8 cellular contexts compared by ENCODE assay signal in the genomic region with DNA sequence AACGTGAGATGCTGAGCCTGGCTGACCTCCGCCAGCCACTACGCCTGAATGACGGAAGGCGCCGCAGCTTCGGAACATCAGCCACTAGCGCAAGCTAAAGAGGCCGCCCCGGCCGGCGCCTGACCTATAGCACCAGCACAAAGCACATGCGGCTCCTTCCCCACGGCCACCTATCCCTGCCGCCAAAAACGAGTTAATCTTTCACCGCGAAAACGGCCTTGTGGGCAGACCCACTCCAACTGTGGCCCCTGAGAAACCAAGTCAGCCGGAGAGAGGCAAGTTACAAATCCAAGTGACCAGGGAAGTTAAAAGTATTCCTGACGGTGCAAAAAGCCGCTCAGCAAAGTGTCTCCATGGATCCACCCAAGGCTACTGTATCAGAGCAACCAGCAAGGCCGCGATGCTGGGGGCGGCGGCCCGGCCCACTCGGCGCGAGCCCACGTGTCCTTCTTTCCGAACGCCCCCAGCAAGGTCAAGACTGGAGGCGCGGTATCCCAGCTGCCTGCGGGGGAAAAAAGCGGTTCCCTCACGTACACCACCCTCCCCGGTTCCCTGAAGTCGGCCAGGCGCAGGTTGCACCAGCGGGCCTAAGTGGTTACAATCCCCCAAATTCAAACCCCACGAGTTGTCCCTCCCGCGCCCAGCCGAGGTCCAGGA. TPM values are rescaled to one million over a fixed set of nuclear protein-coding genes. Genes with fewer than 3 reads are reported as not detected.
DNase-seq lines count a peak whose midpoint lies in the region; ATAC-seq, FAIRE-seq and TF ChIP-seq lines count a peak whose summit lies in the region.

No MANE protein-coding gene starts in this region.

- H3K9me3 ChIP-seq in kidney (ENCODE audit: control insufficient read depth in 1 of 2, low read length in 2 of 2): no peaks in the 10 kb centered on the region

- H3K27me3 Mint-ChIP-seq in activated B cell treated with CpG ODN at 0.5 μM for 24 hours: no peaks in the 10 kb centered on the region

- H3K36me3 ChIP-seq in kidney (ENCODE audit: control insufficient read depth in 1 of 2, insufficient read depth in 2 of 2, low read length in 2 of 2): peaks cover 12 to 46% of the 10 kb centered on the region in 2 donors

- no peak for TF ChIP-seq CTCF in activated B cell treated with CpG ODN at 0.5 μM for 24 hours (IDR thresholded peaks at IDR 0.05)
- TF ChIP-seq CTCF in kidney (IDR thresholded peaks at IDR 0.05; ENCODE audit: borderline replicate concordance, extremely low read depth, insufficient read depth): no peak

- POLR2A ChIA-PET in activated B cell treated with CpG ODN at 0.5 μM for 24 hours (lab: Charles Lee): interaction anchor here (0.6 to 7.5 kb wide), 17 partner anchors 8 to 1842 kb away, joined by 3 to 173 read pairs (median 5); partner anchors contain the start of genes CCDC150, COQ10B, GTF3C3 and MARS2

- peak overlapping the region; percentile 97 for H3K4me3 Mint-ChIP-seq in activated B cell treated with CpG ODN at 0.5 μM for 24 hours

- peaks cover 80% of the 10 kb centered on the region for H3K36me3 Mint-ChIP-seq in activated B cell treated with CpG ODN at 0.5 μM for 24 hours (ENCODE audit: low read depth)

- H3K4me1 Mint-ChIP-seq in activated B cell treated with CpG ODN at 0.5 μM for 24 hours: peaks cover 59% of the 10 kb centered on the region

- no peaks in the 10 kb centered on the region for H3K9me3 Mint-ChIP-seq in activated B cell treated with CpG ODN at 0.5 μM for 24 hours

- peak overlapping the region; percentile 82 to 95 for H3K9ac ChIP-seq in kidney (ENCODE audit: low read length in 2 of 2)

- peak overlapping the region; percentile 75 to 84 for H3K4me3 ChIP-seq in kidney (ENCODE audit: low read length in 2 of 2)

- FAIRE-seq in kidney (lab: Jason Lieb, UNC): no peak

- peaks cover 2 to 14% of the 10 kb centered on the region in 2 donors for H3K4me1 ChIP-seq in kidney (ENCODE audit: control insufficient read depth in 1 of 2, insufficient read depth in 1 of 2, low read depth in 1 of 2, low read length in 2 of 2)

- peak overlapping the region; percentile 99 to 100 for H3K27ac ChIP-seq in kidney (ENCODE audit: low read depth in 2 of 2, low read length in 2 of 2)

- CTCF ChIA-PET in activated B cell treated with CpG ODN at 0.5 μM for 24 hours (lab: Charles Lee): interaction anchor here (1.0 to 1.3 kb wide), 2 partner anchors 9 to 386 kb away, joined by 3 to 4 read pairs; no protein-coding TSS in a partner anchor

- DNase-seq in EH (ENCODE audit: low read depth): peak; percentile 64
- DNase-seq in LoVo (ENCODE audit: low spot score): peak; percentile 40
- DNase-seq in activated B cell treated with CpG ODN at 0.5 μM for 24 hours: peak; percentile 47
- DNase-seq in cerebellar cortex (ENCODE audit: low spot score): peak; percentile 36
- DNase-seq in kidney: peak; percentile 89
- DNase-seq in stimulated activated CD4-positive, alpha-beta T cell treated with anti-CD3 and anti-CD28 coated beads, Interleukin-12 subunit alpha, Interleukin-12 subunit beta, amount 100 ng/mL, for 48 hours (ENCODE audit: low read depth in 2 of 3, low spot score in 1 of 3): peak in 2 of 3 donors; percentile 28 to 35

- peak overlapping the region; percentile 94 for H3K27ac Mint-ChIP-seq in activated B cell treated with CpG ODN at 0.5 μM for 24 hours

- peak; percentile 27 for ATAC-seq in GM21737 (IDR thresholded peaks at IDR 0.05; ENCODE audit: unreplicated experiment)
- no peak for ATAC-seq in activated B cell treated with CpG ODN at 0.5 μM for 24 hours (ENCODE audit: low read depth)
- ATAC-seq in HG03565 (IDR thresholded peaks at IDR 0.05; ENCODE audit: unreplicated experiment): no peak

- intact Hi-C loops in activated B cell treated with CpG ODN at 0.5 μM for 24 hours (cut with micrococcal nuclease): loop anchor here (1.0 to 5.0 kb wide), 4 partner anchors 33 to 798 kb away; partner anchors contain the start of gene MARS2
- intact Hi-C loops in kidney (cut with DNase I): no loop called here

RNA-seq across cellular contexts. Expression of gene HSPD1, which starts 0.6 kb away (rescaled TPM):
- 250 and 252 TPM in 2 replicates for total RNA-seq in activated B cell treated with CpG ODN at 0.5 μM for 24 hours
- 157 TPM for total RNA-seq in kidney
- 390 TPM for polyA plus RNA-seq in kidney (ENCODE audit: insufficient read depth, low read depth, low replicate concordance)

RNA-seq across cellular contexts. Expression of gene HSPE1, which starts 1.1 kb away (rescaled TPM):
- 108 and 116 TPM in 2 replicates for total RNA-seq in activated B cell treated with CpG ODN at 0.5 μM for 24 hours
- total RNA-seq in kidney: 78.1 TPM
- 427 TPM for polyA plus RNA-seq in kidney (ENCODE audit: insufficient read depth, low read depth, low replicate concordance)

RNA-seq across cellular contexts. Expression of gene MOB4, which starts 16.8 kb away (rescaled TPM):
- 21.7 and 22.1 TPM in 2 replicates for total RNA-seq in activated B cell treated with CpG ODN at 0.5 μM for 24 hours
- total RNA-seq in kidney: 23.0 TPM
- polyA plus RNA-seq in kidney (ENCODE audit: insufficient read depth, low read depth, low replicate concordance): 16.5 TPM

RNA-seq across cellular contexts. Expression of gene COQ10B, which starts 45.7 kb away (rescaled TPM):
- total RNA-seq in activated B cell treated with CpG ODN at 0.5 μM for 24 hours (25.1 and 27.5 TPM in 2 replicates), kidney (28.6 TPM)
- polyA plus RNA-seq in kidney (ENCODE audit: insufficient read depth, low read depth, low replicate concordance): 31.2 TPM

Comparison
In these comparisons a context has a peak if more than half of its experiments do, and no peak if none do; other contexts are left out.
1. DNase-seq: peak in every context shown above with its lines; median percentile 89 in kidney; 64 in EH; 47 in activated B cell treated with CpG ODN at 0.5 μM for 24 hours; 40 in LoVo; 36 in cerebellar cortex; 32 in stimulated activated CD4-positive, alpha-beta T cell treated with anti-CD3 and anti-CD28 coated beads, Interleukin-12 subunit alpha, Interleukin-12 subunit beta, amount 100 ng/mL, for 48 hours.